In the genomic region with DNA sequence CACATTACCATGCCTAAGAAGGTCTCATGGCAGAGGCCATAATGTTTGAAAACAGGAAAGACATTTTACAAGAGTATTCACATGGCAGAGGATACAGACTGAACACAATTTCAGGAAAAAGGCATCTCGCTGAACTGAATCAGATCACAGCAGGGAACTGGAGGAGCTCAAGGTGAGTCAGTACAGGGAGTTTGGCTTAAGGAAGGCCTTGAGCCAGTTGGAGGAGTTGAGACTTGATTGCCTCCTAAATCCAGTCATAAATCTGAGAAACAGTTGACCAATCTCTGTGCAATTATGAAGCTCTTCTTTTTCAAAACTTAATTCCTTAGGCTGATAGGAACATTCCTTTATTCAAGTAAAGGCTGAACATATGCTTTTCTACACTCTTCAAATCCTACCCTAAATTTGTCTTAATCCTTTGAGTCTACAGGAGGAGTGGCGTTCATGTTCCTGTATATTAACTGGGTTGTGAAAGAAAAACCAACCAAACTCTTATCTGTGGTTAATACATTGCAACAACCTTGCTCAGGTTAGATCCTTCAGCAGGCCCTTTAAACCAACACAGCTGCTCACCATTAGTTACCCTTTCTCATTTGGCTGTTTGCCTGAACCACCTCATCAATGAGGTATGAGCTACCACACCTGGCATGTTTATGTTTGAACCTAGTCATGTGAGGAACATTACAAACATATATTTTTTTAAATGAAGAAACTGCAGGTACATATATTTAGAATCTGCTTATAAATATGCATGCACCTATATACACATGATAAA, we compare ENCODE assay signal across 1 cellular context.
TF ChIP-seq lines count a peak whose summit lies in the region.

No MANE protein-coding gene starts in this region.

TF ChIP-seq in GM12878, 131 proteins besides CTCF, POLR2A, EP300 and RAD21:
- TF ChIP-seq, protein P1, sequence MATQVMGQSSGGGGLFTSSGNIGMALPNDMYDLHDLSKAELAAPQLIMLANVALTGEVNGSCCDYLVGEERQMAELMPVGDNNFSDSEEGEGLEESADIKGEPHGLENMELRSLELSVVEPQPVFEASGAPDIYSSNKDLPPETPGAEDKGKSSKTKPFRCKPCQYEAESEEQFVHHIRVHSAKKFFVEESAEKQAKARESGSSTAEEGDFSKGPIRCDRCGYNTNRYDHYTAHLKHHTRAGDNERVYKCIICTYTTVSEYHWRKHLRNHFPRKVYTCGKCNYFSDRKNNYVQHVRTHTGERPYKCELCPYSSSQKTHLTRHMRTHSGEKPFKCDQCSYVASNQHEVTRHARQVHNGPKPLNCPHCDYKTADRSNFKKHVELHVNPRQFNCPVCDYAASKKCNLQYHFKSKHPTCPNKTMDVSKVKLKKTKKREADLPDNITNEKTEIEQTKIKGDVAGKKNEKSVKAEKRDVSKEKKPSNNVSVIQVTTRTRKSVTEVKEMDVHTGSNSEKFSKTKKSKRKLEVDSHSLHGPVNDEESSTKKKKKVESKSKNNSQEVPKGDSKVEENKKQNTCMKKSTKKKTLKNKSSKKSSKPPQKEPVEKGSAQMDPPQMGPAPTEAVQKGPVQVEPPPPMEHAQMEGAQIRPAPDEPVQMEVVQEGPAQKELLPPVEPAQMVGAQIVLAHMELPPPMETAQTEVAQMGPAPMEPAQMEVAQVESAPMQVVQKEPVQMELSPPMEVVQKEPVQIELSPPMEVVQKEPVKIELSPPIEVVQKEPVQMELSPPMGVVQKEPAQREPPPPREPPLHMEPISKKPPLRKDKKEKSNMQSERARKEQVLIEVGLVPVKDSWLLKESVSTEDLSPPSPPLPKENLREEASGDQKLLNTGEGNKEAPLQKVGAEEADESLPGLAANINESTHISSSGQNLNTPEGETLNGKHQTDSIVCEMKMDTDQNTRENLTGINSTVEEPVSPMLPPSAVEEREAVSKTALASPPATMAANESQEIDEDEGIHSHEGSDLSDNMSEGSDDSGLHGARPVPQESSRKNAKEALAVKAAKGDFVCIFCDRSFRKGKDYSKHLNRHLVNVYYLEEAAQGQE (IDR thresholded peaks at IDR 0.05; ENCODE audit: low read depth, low read length), result no peak
- TF ChIP-seq, protein P2, sequence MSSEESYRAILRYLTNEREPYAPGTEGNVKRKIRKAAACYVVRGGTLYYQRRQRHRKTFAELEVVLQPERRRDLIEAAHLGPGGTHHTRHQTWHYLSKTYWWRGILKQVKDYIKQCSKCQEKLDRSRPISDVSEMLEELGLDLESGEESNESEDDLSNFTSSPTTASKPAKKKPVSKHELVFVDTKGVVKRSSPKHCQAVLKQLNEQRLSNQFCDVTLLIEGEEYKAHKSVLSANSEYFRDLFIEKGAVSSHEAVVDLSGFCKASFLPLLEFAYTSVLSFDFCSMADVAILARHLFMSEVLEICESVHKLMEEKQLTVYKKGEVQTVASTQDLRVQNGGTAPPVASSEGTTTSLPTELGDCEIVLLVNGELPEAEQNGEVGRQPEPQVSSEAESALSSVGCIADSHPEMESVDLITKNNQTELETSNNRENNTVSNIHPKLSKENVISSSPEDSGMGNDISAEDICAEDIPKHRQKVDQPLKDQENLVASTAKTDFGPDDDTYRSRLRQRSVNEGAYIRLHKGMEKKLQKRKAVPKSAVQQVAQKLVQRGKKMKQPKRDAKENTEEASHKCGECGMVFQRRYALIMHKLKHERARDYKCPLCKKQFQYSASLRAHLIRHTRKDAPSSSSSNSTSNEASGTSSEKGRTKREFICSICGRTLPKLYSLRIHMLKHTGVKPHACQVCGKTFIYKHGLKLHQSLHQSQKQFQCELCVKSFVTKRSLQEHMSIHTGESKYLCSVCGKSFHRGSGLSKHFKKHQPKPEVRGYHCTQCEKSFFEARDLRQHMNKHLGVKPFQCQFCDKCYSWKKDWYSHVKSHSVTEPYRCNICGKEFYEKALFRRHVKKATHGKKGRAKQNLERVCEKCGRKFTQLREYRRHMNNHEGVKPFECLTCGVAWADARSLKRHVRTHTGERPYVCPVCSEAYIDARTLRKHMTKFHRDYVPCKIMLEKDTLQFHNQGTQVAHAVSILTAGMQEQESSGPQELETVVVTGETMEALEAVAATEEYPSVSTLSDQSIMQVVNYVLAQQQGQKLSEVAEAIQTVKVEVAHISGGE (CRISPR knock-in tag; IDR thresholded peaks at IDR 0.05), result no peak
- TF ChIP-seq NBN (IDR thresholded peaks at IDR 0.05) (no peak), JUNB (IDR thresholded peaks at IDR 0.05) (no peak), ASH2L (IDR thresholded peaks at IDR 0.05; ENCODE audit: borderline replicate concordance, low read depth) (no peak), MXI1 (IDR thresholded peaks at IDR 0.05; ENCODE audit: low read depth, low read length) (no peak), ATF7 (IDR thresholded peaks at IDR 0.05; ENCODE audit: low read depth) (no peak), TCF7 (IDR thresholded peaks at IDR 0.05; ENCODE audit: borderline replicate concordance) (no peak), NRF1 (conservative IDR thresholded peaks at IDR 0.05; ENCODE audit: low read depth, low read length) (no peak), ZNF217 (IDR thresholded peaks at IDR 0.05) (no peak), CBX3 (IDR thresholded peaks at IDR 0.05; ENCODE audit: borderline replicate concordance, low read depth) (no peak), SRF (IDR thresholded peaks at IDR 0.05; ENCODE audit: low read depth in 2 of 2, low read length in 2 of 2) (no peak), LARP7 (IDR thresholded peaks at IDR 0.05) (no peak), ZSCAN29 (IDR thresholded peaks at IDR 0.05) (no peak)
- TF ChIP-seq, protein P3, sequence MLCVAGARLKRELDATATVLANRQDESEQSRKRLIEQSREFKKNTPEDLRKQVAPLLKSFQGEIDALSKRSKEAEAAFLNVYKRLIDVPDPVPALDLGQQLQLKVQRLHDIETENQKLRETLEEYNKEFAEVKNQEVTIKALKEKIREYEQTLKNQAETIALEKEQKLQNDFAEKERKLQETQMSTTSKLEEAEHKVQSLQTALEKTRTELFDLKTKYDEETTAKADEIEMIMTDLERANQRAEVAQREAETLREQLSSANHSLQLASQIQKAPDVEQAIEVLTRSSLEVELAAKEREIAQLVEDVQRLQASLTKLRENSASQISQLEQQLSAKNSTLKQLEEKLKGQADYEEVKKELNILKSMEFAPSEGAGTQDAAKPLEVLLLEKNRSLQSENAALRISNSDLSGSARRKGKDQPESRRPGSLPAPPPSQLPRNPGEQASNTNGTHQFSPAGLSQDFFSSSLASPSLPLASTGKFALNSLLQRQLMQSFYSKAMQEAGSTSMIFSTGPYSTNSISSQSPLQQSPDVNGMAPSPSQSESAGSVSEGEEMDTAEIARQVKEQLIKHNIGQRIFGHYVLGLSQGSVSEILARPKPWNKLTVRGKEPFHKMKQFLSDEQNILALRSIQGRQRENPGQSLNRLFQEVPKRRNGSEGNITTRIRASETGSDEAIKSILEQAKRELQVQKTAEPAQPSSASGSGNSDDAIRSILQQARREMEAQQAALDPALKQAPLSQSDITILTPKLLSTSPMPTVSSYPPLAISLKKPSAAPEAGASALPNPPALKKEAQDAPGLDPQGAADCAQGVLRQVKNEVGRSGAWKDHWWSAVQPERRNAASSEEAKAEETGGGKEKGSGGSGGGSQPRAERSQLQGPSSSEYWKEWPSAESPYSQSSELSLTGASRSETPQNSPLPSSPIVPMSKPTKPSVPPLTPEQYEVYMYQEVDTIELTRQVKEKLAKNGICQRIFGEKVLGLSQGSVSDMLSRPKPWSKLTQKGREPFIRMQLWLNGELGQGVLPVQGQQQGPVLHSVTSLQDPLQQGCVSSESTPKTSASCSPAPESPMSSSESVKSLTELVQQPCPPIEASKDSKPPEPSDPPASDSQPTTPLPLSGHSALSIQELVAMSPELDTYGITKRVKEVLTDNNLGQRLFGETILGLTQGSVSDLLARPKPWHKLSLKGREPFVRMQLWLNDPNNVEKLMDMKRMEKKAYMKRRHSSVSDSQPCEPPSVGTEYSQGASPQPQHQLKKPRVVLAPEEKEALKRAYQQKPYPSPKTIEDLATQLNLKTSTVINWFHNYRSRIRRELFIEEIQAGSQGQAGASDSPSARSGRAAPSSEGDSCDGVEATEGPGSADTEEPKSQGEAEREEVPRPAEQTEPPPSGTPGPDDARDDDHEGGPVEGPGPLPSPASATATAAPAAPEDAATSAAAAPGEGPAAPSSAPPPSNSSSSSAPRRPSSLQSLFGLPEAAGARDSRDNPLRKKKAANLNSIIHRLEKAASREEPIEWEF (IDR thresholded peaks at IDR 0.05; ENCODE audit: insufficient replicate concordance, low read depth, low read length), result no peak
- TF ChIP-seq, protein P4, sequence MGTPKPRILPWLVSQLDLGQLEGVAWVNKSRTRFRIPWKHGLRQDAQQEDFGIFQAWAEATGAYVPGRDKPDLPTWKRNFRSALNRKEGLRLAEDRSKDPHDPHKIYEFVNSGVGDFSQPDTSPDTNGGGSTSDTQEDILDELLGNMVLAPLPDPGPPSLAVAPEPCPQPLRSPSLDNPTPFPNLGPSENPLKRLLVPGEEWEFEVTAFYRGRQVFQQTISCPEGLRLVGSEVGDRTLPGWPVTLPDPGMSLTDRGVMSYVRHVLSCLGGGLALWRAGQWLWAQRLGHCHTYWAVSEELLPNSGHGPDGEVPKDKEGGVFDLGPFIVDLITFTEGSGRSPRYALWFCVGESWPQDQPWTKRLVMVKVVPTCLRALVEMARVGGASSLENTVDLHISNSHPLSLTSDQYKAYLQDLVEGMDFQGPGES (IDR thresholded peaks at IDR 0.05), result no peak
- TF ChIP-seq, protein P5, sequence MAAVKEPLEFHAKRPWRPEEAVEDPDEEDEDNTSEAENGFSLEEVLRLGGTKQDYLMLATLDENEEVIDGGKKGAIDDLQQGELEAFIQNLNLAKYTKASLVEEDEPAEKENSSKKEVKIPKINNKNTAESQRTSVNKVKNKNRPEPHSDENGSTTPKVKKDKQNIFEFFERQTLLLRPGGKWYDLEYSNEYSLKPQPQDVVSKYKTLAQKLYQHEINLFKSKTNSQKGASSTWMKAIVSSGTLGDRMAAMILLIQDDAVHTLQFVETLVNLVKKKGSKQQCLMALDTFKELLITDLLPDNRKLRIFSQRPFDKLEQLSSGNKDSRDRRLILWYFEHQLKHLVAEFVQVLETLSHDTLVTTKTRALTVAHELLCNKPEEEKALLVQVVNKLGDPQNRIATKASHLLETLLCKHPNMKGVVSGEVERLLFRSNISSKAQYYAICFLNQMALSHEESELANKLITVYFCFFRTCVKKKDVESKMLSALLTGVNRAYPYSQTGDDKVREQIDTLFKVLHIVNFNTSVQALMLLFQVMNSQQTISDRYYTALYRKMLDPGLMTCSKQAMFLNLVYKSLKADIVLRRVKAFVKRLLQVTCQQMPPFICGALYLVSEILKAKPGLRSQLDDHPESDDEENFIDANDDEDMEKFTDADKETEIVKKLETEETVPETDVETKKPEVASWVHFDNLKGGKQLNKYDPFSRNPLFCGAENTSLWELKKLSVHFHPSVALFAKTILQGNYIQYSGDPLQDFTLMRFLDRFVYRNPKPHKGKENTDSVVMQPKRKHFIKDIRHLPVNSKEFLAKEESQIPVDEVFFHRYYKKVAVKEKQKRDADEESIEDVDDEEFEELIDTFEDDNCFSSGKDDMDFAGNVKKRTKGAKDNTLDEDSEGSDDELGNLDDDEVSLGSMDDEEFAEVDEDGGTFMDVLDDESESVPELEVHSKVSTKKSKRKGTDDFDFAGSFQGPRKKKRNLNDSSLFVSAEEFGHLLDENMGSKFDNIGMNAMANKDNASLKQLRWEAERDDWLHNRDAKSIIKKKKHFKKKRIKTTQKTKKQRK (IDR thresholded peaks at IDR 0.05; ENCODE audit: low read depth, low read length), result no peak
